ENCODE assay signal across 14 cellular contexts in the genomic region with DNA sequence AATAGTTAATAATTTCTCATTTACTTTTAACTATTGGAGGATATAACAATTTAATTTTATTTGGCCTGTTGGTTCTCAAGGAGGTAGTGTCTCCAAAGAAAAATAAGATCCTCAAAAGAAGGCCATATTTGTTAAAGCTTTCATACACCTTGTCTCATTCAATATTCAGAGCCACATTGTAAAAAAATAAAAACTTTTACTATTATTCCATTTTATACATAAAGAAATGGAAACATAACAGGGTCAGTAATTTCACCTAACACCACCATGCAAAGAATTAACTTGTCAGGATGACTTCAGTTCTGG.
"Had no signal": no experiment of that assay in that cellular context is flagged by ENCODE, and none has a peak within 500 bp of the region (broad histone marks: within the 10 kb centered on the region; RNA-seq: fewer than 3 reads in every experiment).

No MANE protein-coding gene starts in this region.

- H3K9me3 Mint-ChIP-seq: activated naive CD8-positive, alpha-beta T cell treated with anti-CD3 and anti-CD28 coated beads for 36 hours; effector memory CD8-positive, alpha-beta T cell; naive thymus-derived CD8-positive, alpha-beta T cell had no signal

- DNase-seq: activated CD4-positive, alpha-beta T cell treated with anti-CD3 and anti-CD28 coated beads for 1 hour; activated naive CD4-positive, alpha-beta T cell; activated naive CD8-positive, alpha-beta T cell treated with anti-CD3 and anti-CD28 coated beads for 36 hours; effector memory CD8-positive, alpha-beta T cell; left cardiac atrium; stimulated activated CD4-positive, alpha-beta T cell treated with anti-CD3 and anti-CD28 coated beads, Interleukin-12 subunit alpha, Interleukin-12 subunit beta, amount 100 ng/mL, for 4 hours; stimulated activated CD4-positive, alpha-beta T cell treated with anti-CD3 and anti-CD28 coated beads, Interleukin-1b, Interleukin-23, amount 100 ng/mL, for 48 hours; stimulated activated naive CD4-positive, alpha-beta T cell treated with Interleukin-2 at 50 U/mL for 16 hours; T1000; thyroid gland had no signal

- H3K9me3 ChIP-seq: thyroid gland had no signal

- H3K4me3 ChIP-seq: hepatocyte, thyroid gland had no signal

- H3K36me3 Mint-ChIP-seq: activated naive CD8-positive, alpha-beta T cell treated with anti-CD3 and anti-CD28 coated beads for 36 hours; naive thymus-derived CD8-positive, alpha-beta T cell had no signal

- H3K27ac ChIP-seq: epithelial cell of prostate, hepatocyte, thyroid gland had no signal

- H3K36me3 ChIP-seq: thyroid gland had no signal

- H3K4me3 Mint-ChIP-seq: activated naive CD8-positive, alpha-beta T cell treated with anti-CD3 and anti-CD28 coated beads for 36 hours; effector memory CD8-positive, alpha-beta T cell; naive thymus-derived CD8-positive, alpha-beta T cell had no signal

- H3K27me3 ChIP-seq: hepatocyte, thyroid gland had no signal

- H3K4me1 Mint-ChIP-seq: activated naive CD8-positive, alpha-beta T cell treated with anti-CD3 and anti-CD28 coated beads for 36 hours had no signal

- H3K4me1 ChIP-seq: thyroid gland had no signal

- H3K27me3 Mint-ChIP-seq: activated naive CD8-positive, alpha-beta T cell treated with anti-CD3 and anti-CD28 coated beads for 36 hours; effector memory CD8-positive, alpha-beta T cell; progenitor cell of endocrine pancreas had no signal

- H3K27ac Mint-ChIP-seq: activated naive CD8-positive, alpha-beta T cell treated with anti-CD3 and anti-CD28 coated beads for 36 hours; effector memory CD8-positive, alpha-beta T cell; naive thymus-derived CD8-positive, alpha-beta T cell; progenitor cell of endocrine pancreas had no signal

- ATAC-seq: effector memory CD8-positive, alpha-beta T cell; left cardiac atrium; naive thymus-derived CD8-positive, alpha-beta T cell had no signal
